ENCODE assay signal across 17 cellular contexts in the genomic region with DNA sequence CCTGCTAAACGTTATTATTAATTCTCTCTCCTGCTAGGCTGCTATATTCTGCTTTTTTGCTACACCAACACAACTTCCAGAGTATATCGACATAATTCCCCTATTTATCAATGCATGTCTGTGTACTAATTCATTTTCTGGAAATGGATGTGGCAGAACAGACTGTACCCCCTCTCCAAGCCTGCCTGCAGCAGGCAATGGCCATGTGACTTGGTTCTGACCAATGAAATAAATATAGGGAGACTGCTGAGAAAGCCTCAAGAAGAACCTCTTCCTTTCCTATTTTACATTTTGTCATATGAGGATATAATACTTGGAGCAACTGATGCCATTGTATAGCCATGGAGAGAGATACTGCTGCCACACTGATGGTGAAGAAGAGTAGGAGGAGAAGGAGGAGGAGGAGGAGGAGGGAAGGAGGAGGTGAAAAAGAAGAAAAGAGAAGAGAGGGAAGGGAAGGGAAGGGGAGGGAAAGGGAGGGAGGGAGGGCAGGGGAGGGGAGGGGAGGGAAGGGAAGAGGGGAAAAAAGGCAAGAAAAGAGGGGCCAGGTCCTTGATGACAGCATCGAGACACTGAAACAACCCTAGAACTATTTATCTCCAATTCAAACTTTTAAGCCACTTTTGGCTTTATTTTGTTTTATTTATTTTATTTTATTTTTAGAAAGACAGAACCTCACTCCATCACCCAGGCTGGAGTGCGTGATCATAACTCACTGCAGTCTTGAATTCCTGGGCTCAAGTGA. TPM values are rescaled to one million over a fixed set of nuclear protein-coding genes. Genes with fewer than 3 reads are reported as not detected.
DNase-seq lines count a peak whose midpoint lies in the region; ATAC-seq, FAIRE-seq and TF ChIP-seq lines count a peak whose summit lies in the region.
"Had no signal": no experiment of that assay in that cellular context is flagged by ENCODE, and none has a peak within 500 bp of the region (broad histone marks: within the 10 kb centered on the region; RNA-seq: fewer than 3 reads in every experiment).

No MANE protein-coding gene starts in this region.

- peak overlapping the region; percentile 98 for H3K18ac ChIP-seq in H1 (ENCODE audit: extremely low read depth, low read length)

- WGBS in HepG2 (ENCODE audit: low lambda C conversion rate) = 87% methylated on average over 3 of the region's 4 CpGs
- 79% methylated on average over 4 of the region's 4 CpGs for WGBS in right lobe of liver (ENCODE audit: insufficient coverage, low coverage, low lambda C conversion rate, missing lambda C conversion rate)
- WGBS in H1 (ENCODE audit: extremely low coverage in 1 of 2, insufficient coverage in 1 of 2, insufficient read length in 1 of 2, insufficient replicate concordance in 2 of 2, low coverage in 1 of 2, low lambda C conversion rate in 2 of 2, missing lambda C conversion rate in 1 of 2), 2 experiments = 46% methylated on average over 4 of the region's 4 CpGs; no CpG with 5 or more reads in 1 of the 2 experiments

- BruUV-seq in HepG2 (replicated peaks; lab: Mats Ljungman, UMichigan) = no TSS peak

- no peak for FAIRE-seq in HepG2 (lab: Jason Lieb, UNC)
- peak; percentile 80 for FAIRE-seq in H1 (lab: Jason Lieb, UNC)
- FAIRE-seq: D721Med had no signal

- no peaks in the 10 kb centered on the region for H3K79me2 ChIP-seq in HepG2 (ENCODE audit: insufficient read depth, low read length)
- peaks cover 0 to 39% of the 10 kb centered on the region in 2 experiments; a peak in 2 of 4 replicates for H3K79me2 ChIP-seq in H1 (ENCODE audit: control insufficient read depth in 1 of 2, insufficient read depth in 2 of 2, low read length in 2 of 2)

- no peak for TF ChIP-seq RAD21 in HepG2 (CRISPR knock-in tag; IDR thresholded peaks at IDR 0.05)
- no peak for TF ChIP-seq RAD21 in H1 (IDR thresholded peaks at IDR 0.05 in 1 of 2, conservative IDR thresholded peaks at IDR 0.05 in 1 of 2; ENCODE audit: low read depth in 2 of 2, low read length in 2 of 2)

- peak overlapping the region; percentile 2 for H3K4ac ChIP-seq in H1 (replicated peaks; ENCODE audit: insufficient read length, low read depth, low read length)

- H3K23ac ChIP-seq in H1 (ENCODE audit: insufficient read length) = no peak overlapping the region

- peak overlapping the region; percentile 95; the same call in 1 of the 2 replicates for H2BK5ac ChIP-seq in H1 (ENCODE audit: low read depth, low read length)

- no peak overlapping the region for H4K8ac ChIP-seq in H1 (ENCODE audit: extremely low read depth, insufficient read depth, low read length)

- H3K9ac ChIP-seq in HepG2 (ENCODE audit: insufficient read depth, low read depth, low read length) (no peak overlapping the region), H1 (replicated peaks in 1 of 4; ENCODE audit: extremely low read depth in 1 of 4, low read depth in 3 of 4, low read length in 3 of 4) (no peak overlapping the region), iPS-18a (ENCODE audit: low read length) (no peak overlapping the region)

- H2AFZ ChIP-seq in HepG2 (ENCODE audit: low read length) = no peak overlapping the region
- no peak overlapping the region for H2AFZ ChIP-seq in H1 (ENCODE audit: low read length)

- H3K14ac ChIP-seq in H1 (ENCODE audit: insufficient read length) = no peak overlapping the region

- intact Hi-C loops in HepG2 (cut with micrococcal nuclease; ENCODE audit: unreplicated experiment) = no loop called here
- intact Hi-C loops in right lobe of liver (cut with DNase I) = no loop called here

- no peaks in the 10 kb centered on the region; the same call in 1 of the 2 replicates for H3K23me2 ChIP-seq in H1 (ENCODE audit: low read depth, low read length)

- H3K4me1 ChIP-seq in HepG2 (ENCODE audit: insufficient read depth, low read length) (peaks cover 29% of the 10 kb centered on the region), right lobe of liver (peaks cover 0 to 6% (median 0%) of the 10 kb centered on the region in 4 donors), H1 (replicated peaks in 1 of 4; ENCODE audit: control insufficient read depth in 3 of 4, insufficient read depth in 4 of 4, low read length in 3 of 4) (peaks cover 18 to 37% (median 29%) of the 10 kb centered on the region in 4 experiments), iPS-18a (ENCODE audit: control insufficient read depth, low read depth, low read length) (peaks cover 53% of the 10 kb centered on the region)

- H2BK20ac ChIP-seq in H1 (ENCODE audit: low read length) = peak overlapping the region; percentile 91; the same call in 1 of the 2 replicates

- TF ChIP-seq CTCF in HepG2 (CRISPR knock-in tag; IDR thresholded peaks at IDR 0.05) = no peak
- no peak for TF ChIP-seq CTCF in right lobe of liver (IDR thresholded peaks at IDR 0.05)
- TF ChIP-seq CTCF in H1 (IDR thresholded peaks at IDR 0.05; ENCODE audit: control extremely low read depth in 1 of 3, insufficient read depth in 1 of 3, low read depth in 1 of 3, low read length in 3 of 3) = no peak

- peak overlapping the region; percentile 99 for H2AK5ac ChIP-seq in H1 (ENCODE audit: low read depth, low read length)

- CTCF ChIA-PET in HepG2 (lab: Yijun Ruan, JAX; ENCODE audit: low intra/inter-chr PET ratio, low total read pairs) (no interaction called here), H1 (lab: Charles Lee; ENCODE audit: partially characterized antibody) (interaction anchor here (0.8 to 1.2 kb wide), 6 partner anchors 55 to 80 kb away, joined by 3 to 6 read pairs (median 3); no protein-coding TSS in a partner anchor)

- in situ Hi-C loops in HepG2 (cut with HindIII; ENCODE audit: extremely low pct_ligation_motif_present, low pct_unique_long_range_greater_than_20kb) = no loop called here

- H4K20me1 ChIP-seq in HepG2 (ENCODE audit: insufficient read depth, low read length) (no peaks in the 10 kb centered on the region), H1 (replicated peaks in 1 of 2; ENCODE audit: control insufficient read depth in 1 of 2, insufficient read depth in 2 of 2, low read length in 2 of 2) (no peaks in the 10 kb centered on the region)

- H3K36me3 ChIP-seq in HepG2 (replicated peaks in 1 of 2; ENCODE audit: control insufficient read depth in 1 of 2, insufficient read depth in 2 of 2, low read length in 2 of 2) (no peaks in the 10 kb centered on the region), right lobe of liver (no peaks in the 10 kb centered on the region), H1 (ENCODE audit: control insufficient read depth in 2 of 4, insufficient read depth in 4 of 4, low read length in 3 of 4) (no peaks in the 10 kb centered on the region), iPS-18a (ENCODE audit: control insufficient read depth, low read depth, low read length) (no peaks in the 10 kb centered on the region)

- ATAC-seq in HepG2 = no peak
- ATAC-seq in right lobe of liver = no peak
- no peak for ATAC-seq in GM18870 (IDR thresholded peaks at IDR 0.05; ENCODE audit: unreplicated experiment)
- ATAC-seq in GM19463 (IDR thresholded peaks at IDR 0.05; ENCODE audit: unreplicated experiment) = no peak
- ATAC-seq: CD8-positive, alpha-beta T cell; HCT116 had no signal

- no peak overlapping the region for H3K4me3 ChIP-seq in HepG2 (replicated peaks in 1 of 3; ENCODE audit: insufficient read depth in 1 of 3, low read depth in 2 of 3, low read length in 3 of 3)
- no peak overlapping the region for H3K4me3 ChIP-seq in right lobe of liver
- H3K4me3 ChIP-seq in H1 (ENCODE audit: extremely low read depth in 1 of 4, insufficient read depth in 2 of 4, low read depth in 3 of 4, low read length in 4 of 4) = peak overlapping the region in 2 of 4 experiments; percentile 24 to 69; a peak in 3 of 8 replicates
- H3K4me3 ChIP-seq in iPS-18a (ENCODE audit: low read length) = peak overlapping the region; percentile 30

- H3K56ac ChIP-seq in H1 (replicated peaks; ENCODE audit: insufficient read length, low read depth, low read length) = no peak overlapping the region

- H4K5ac ChIP-seq in H1 (ENCODE audit: insufficient read length, low read depth, low read length) = peak overlapping the region; percentile 56

- H3K4me2 ChIP-seq in HepG2 (ENCODE audit: low read depth, low read length) = no peak overlapping the region
- H3K4me2 ChIP-seq in H1 (ENCODE audit: insufficient read depth in 1 of 2, low read depth in 2 of 2, low read length in 2 of 2) = peak overlapping the region; percentile 59 to 72

- peak overlapping the region; percentile 89 for H2BK120ac ChIP-seq in H1 (replicated peaks; ENCODE audit: low read depth, low read length)

- H3K27me3 ChIP-seq in HepG2 (ENCODE audit: control insufficient read depth in 1 of 2, insufficient read depth in 2 of 2, low read length in 2 of 2) = no peaks in the 10 kb centered on the region
- H3K27me3 ChIP-seq in right lobe of liver = no peaks in the 10 kb centered on the region
- H3K27me3 ChIP-seq in H1 (replicated peaks in 1 of 4; ENCODE audit: control insufficient read depth in 3 of 4, extremely low read depth in 1 of 4, insufficient read depth in 3 of 4, low read length in 3 of 4) = no peaks in the 10 kb centered on the region
- H3K27me3 ChIP-seq in iPS-18a (ENCODE audit: control insufficient read depth, insufficient read depth, low read length) = no peaks in the 10 kb centered on the region

- no peak overlapping the region for H3K27ac ChIP-seq in HepG2 (ENCODE audit: extremely low read length, insufficient read depth, low read length)
- no peak overlapping the region for H3K27ac ChIP-seq in right lobe of liver
- 0 out of 2 replicates have a peak overlapping the region, but pooled peaks have one; percentile 29 for H3K27ac ChIP-seq in H1 (ENCODE audit: low read depth, low read length)
- no peak overlapping the region for H3K27ac ChIP-seq in iPS-18a (ENCODE audit: low read length)
- H3K27ac ChIP-seq: 22Rv1, HL-60 had no signal

- no peak for DNase-seq in HepG2 (ENCODE audit: low spot score)
- no peak for DNase-seq in right lobe of liver
- no peak for DNase-seq in H1 (ENCODE audit: low read depth in 1 of 2, low spot score in 2 of 2)
- DNase-seq in activated CD4-positive, alpha-beta T cell treated with anti-CD3 and anti-CD28 coated beads for 48 hours = no peak
- DNase-seq in DMS114 treated with DMSO at 0.1 percent for 48 hours (lab: John Stamatoyannopoulos, UW; ENCODE audit: unreplicated experiment) = no peak
- DNase-seq: CD8-positive, alpha-beta T cell; COR-L47; DND-41; GF-D8 had no signal

- TF ChIP-seq EP300 in HepG2 (IDR thresholded peaks at IDR 0.05; ENCODE audit: low read depth in 2 of 2, low read length in 2 of 2) (no peak), HepG2 (CRISPR knock-in tag; IDR thresholded peaks at IDR 0.05; ENCODE audit: borderline replicate concordance) (no peak), H1 (IDR thresholded peaks at IDR 0.05; ENCODE audit: borderline replicate concordance in 1 of 2, low read depth in 2 of 2, low read length in 2 of 2) (no peak)

- H3K79me1 ChIP-seq in H1 (ENCODE audit: low read depth, low read length) = no peaks in the 10 kb centered on the region

- no peak for TF ChIP-seq POLR2A in HepG2 (IDR thresholded peaks at IDR 0.05; ENCODE audit: insufficient read depth in 1 of 2, low read depth in 2 of 2, low read length in 2 of 2)
- TF ChIP-seq POLR2A in right lobe of liver (IDR thresholded peaks at IDR 0.05) = no peak
- TF ChIP-seq POLR2A in H1 (IDR thresholded peaks at IDR 0.05; ENCODE audit: control extremely low read depth in 1 of 2, low read depth in 2 of 2, low read length in 2 of 2) = no peak; a peak in 1 of 3 replicates

- no peak overlapping the region for H2BK15ac ChIP-seq in H1 (ENCODE audit: low read length)

- no peaks in the 10 kb centered on the region for H3K9me3 ChIP-seq in HepG2 (ENCODE audit: low read length)
- no peaks in the 10 kb centered on the region for H3K9me3 ChIP-seq in right lobe of liver
- no peaks in the 10 kb centered on the region for H3K9me3 ChIP-seq in H1 (ENCODE audit: insufficient read depth in 2 of 2, low read depth in 1 of 2, low read length in 1 of 2)
- H3K9me3 ChIP-seq in iPS-18a (ENCODE audit: control insufficient read depth, low read depth, low read length) = no peaks in the 10 kb centered on the region

- H2BK12ac ChIP-seq in H1 (ENCODE audit: low read depth, low read length) = peak overlapping the region; percentile 98

- POLR2A ChIA-PET in HepG2 (lab: Yijun Ruan, JAX) = no interaction called here
- POLR2A ChIA-PET in H1 (lab: Charles Lee; ENCODE audit: partially characterized antibody) = interaction anchor here (0.6 to 3.9 kb wide), 22 partner anchors 8 to 66 kb away, joined by 3 to 143 read pairs (median 5); no protein-coding TSS in a partner anchor

- peak overlapping the region; percentile 98 for H4K91ac ChIP-seq in H1 (replicated peaks; ENCODE audit: insufficient read length, low read length)

RNA-seq across cellular contexts. Expression of a gene that starts 57.0 kb away (rescaled TPM):
- total RNA-seq in HepG2 (2016; rRNA removed; fragmentation: Illumina TruSeq; extraction: Trizol) = 418 and 788 TPM in 2 replicates
- total RNA-seq in HepG2 (2016; cell fraction: cytosol; rRNA removed; fragmentation: Illumina TruSeq; extraction: Trizol; ENCODE audit: low read depth) = 44.1 and 44.9 TPM in 2 replicates
- total RNA-seq in HepG2 (2016; cell fraction: insoluble cytoplasmic fraction; rRNA removed; fragmentation: Illumina TruSeq; extraction: Trizol) = 406 and 814 TPM in 2 replicates
- 68.4 and 71.3 TPM in 2 replicates for total RNA-seq in HepG2 (2016; cell fraction: membrane; rRNA removed; fragmentation: Illumina TruSeq; extraction: Trizol)
- 642 and 705 TPM in 2 replicates for total RNA-seq in HepG2 (2016; cell fraction: nucleus; rRNA removed; fragmentation: Illumina TruSeq; extraction: Trizol)
- 258 and 682 TPM in 2 replicates for polyA plus RNA-seq in HepG2 (2011; rRNA removed)
- polyA plus RNA-seq in HepG2 (2011; cell fraction: cytosol; rRNA removed) = 285 and 477 TPM in 2 replicates
- polyA plus RNA-seq in HepG2 (2011; cell fraction: nucleus; rRNA removed) = 82.2 and 146 TPM in 2 replicates
- 66.0 and 113 TPM in 2 replicates for polyA plus RNA-seq in HepG2 (2012)
- polyA plus RNA-seq in HepG2 (2016; cell fraction: cytosol; fragmentation: Illumina TruSeq; extraction: Trizol; ENCODE audit: low read depth) = 58.0 and 61.3 TPM in 2 replicates
- 480 and 506 TPM in 2 replicates for polyA plus RNA-seq in HepG2 (2016; cell fraction: insoluble cytoplasmic fraction; fragmentation: Illumina TruSeq; extraction: Trizol; ENCODE audit: low read depth)
- 68.7 and 70.1 TPM in 2 replicates for polyA plus RNA-seq in HepG2 (2016; cell fraction: membrane; fragmentation: Illumina TruSeq; extraction: Trizol; ENCODE audit: low read depth)
- 1,156 and 1,237 TPM in 2 replicates for polyA plus RNA-seq in HepG2 (2016; cell fraction: nucleus; fragmentation: Illumina TruSeq; extraction: Trizol; ENCODE audit: insufficient read depth, low read depth)
- polyA minus RNA-seq in HepG2 (2011; rRNA and poly(A)+ RNA removed; ENCODE audit: low replicate concordance) = 457 TPM in 1 of 2 replicates, not detected in the other
- 146 and 227 TPM in 2 replicates for polyA minus RNA-seq in HepG2 (2011; cell fraction: cytosol; rRNA and poly(A)+ RNA removed)
- polyA minus RNA-seq in HepG2 (2011; cell fraction: nucleus; rRNA and poly(A)+ RNA removed) = 50.8 and 72.7 TPM in 2 replicates
- total RNA-seq in right lobe of liver = 100 to 1,000 TPM in 1 of 6 experiments, 10 to 100 TPM in 2, 1 to 10 TPM in 3; 6.0 to 240 (median 15.5) TPM
- 22.3 and 26.5 TPM in 2 replicates for total RNA-seq in H1 (2021; fragmentation: NEBNext Ultra II Directional; extraction: Animal tissue kit (Norgen Biotek cat#: 25700))
- 10.1 and 13.7 TPM in 2 replicates for polyA plus RNA-seq in H1 (2011; rRNA removed)
- polyA plus RNA-seq in H1 (2011; cell fraction: cytosol; rRNA removed) = 13.1 TPM
- 18.0 TPM for polyA plus RNA-seq in H1 (2011; cell fraction: nucleus; rRNA removed)
- 10.5 to 20.8 TPM (median 13.8 TPM) in 4 replicates for polyA plus RNA-seq in H1 (2012, experiment 1 of 2)
- polyA plus RNA-seq in H1 (2012, experiment 2 of 2) = 1.6 TPM
- 85.8 TPM for polyA plus RNA-seq in H1 (2013, experiment 1 of 2)
- polyA plus RNA-seq in H1 (2013, experiment 2 of 2) = 106 TPM
- polyA minus RNA-seq in H1 (2011; rRNA and poly(A)+ RNA removed) = 19.6 and 21.0 TPM in 2 replicates
- polyA minus RNA-seq in H1 (2011; cell fraction: cytosol; rRNA and poly(A)+ RNA removed) = 5.9 TPM
- polyA minus RNA-seq in H1 (2011; cell fraction: nucleus; rRNA and poly(A)+ RNA removed) = 7.3 TPM
- total RNA-seq: CD8-positive, alpha-beta T cell had no signal
- polyA plus RNA-seq: CD14-positive monocyte had no signal
